ENCODE assay signal across 10 cellular contexts in genomic region chr4:102819588-102820365, GRCh38. TPM values are rescaled to one million over a fixed set of nuclear protein-coding genes. Genes with fewer than 3 reads are reported as not detected.
A peak's percentile ranks its signal among the peaks of the same experiment; 100 is the strongest.
DNase-seq lines count a peak whose midpoint lies in the region; ATAC-seq and TF ChIP-seq lines count a peak whose summit lies in the region.
"Had no signal": no experiment of that assay in that cellular context is flagged by ENCODE, and none has a peak within 500 bp of the region (broad histone marks: within the 10 kb centered on the region; RNA-seq: fewer than 3 reads in every experiment).

No MANE protein-coding gene starts in this region.

- POLR2A ChIA-PET in MCF 10A (lab: Yijun Ruan, JAX): interaction anchor here (0.7 to 5.2 kb wide), 6 partner anchors 7 to 276 kb away, joined by 3 to 153 read pairs (median 8); partner anchors contain the start of genes CISD2 and UBE2D3

- BruUV-seq in MCF 10A (replicated peaks; lab: Mats Ljungman, UMichigan): no TSS peak

- H3K9me3 ChIP-seq in breast epithelium (no peaks in the 10 kb centered on the region), ascending aorta (no peaks in the 10 kb centered on the region), subcutaneous abdominal adipose tissue (ENCODE audit: control insufficient read depth in 5 of 5, low read length in 5 of 5) (no peaks in the 10 kb centered on the region)

- intact Hi-C loops in MCF 10A (cut with micrococcal nuclease) (no loop called here), breast epithelium (cut with DNase I; ENCODE audit: low total_unique reads) (no loop called here), ascending aorta (cut with DNase I) (no loop called here), left colon (cut with DNase I, micrococcal nuclease) (loop anchor here in 1 of 2 donors (10.0 kb wide), 1 partner anchor 55 kb away; the partner anchor contains the start of gene MANBA)

- H3K36me3 ChIP-seq in breast epithelium: no peaks in the 10 kb centered on the region
- H3K36me3 ChIP-seq in ascending aorta: peaks cover 0 to 7% of the 10 kb centered on the region in 2 donors
- peaks cover 0 to 2% (median 0%) of the 10 kb centered on the region in 5 donors for H3K36me3 ChIP-seq in subcutaneous abdominal adipose tissue (ENCODE audit: control insufficient read depth in 5 of 5, insufficient read depth in 5 of 5, low read length in 5 of 5)

- no peaks in the 10 kb centered on the region for H3K9me3 Mint-ChIP-seq in MCF 10A (ENCODE audit: unreplicated experiment)

- H3K9ac ChIP-seq in subcutaneous abdominal adipose tissue (ENCODE audit: low read length in 5 of 5): peak overlapping the region in 1 of 5 donors; percentile 24

- peaks cover 0 to 39% of the 10 kb centered on the region in 2 donors for H3K4me1 ChIP-seq in breast epithelium
- H3K4me1 ChIP-seq in ascending aorta: peaks cover 13 to 69% of the 10 kb centered on the region in 2 donors
- peaks cover 14 to 90% (median 88%) of the 10 kb centered on the region in 5 donors for H3K4me1 ChIP-seq in subcutaneous abdominal adipose tissue (ENCODE audit: control insufficient read depth in 5 of 5, insufficient read depth in 5 of 5, low read length in 5 of 5)

- no peak for TF ChIP-seq POLR2A in breast epithelium (IDR thresholded peaks at IDR 0.05)

- DNase-seq in MCF 10A (ENCODE audit: unreplicated experiment): no peak
- DNase-seq in breast epithelium (ENCODE audit: low spot score in 2 of 2): no peak
- no peak for DNase-seq in ascending aorta (ENCODE audit: low spot score in 2 of 2)
- no peak for DNase-seq in left colon
- no peak for DNase-seq in GM13976 (ENCODE audit: low spot score)
- DNase-seq in substantia nigra (lab: John Stamatoyannopoulos, UW): no peak
- DNase-seq in NCI-H1436 (lab: John Stamatoyannopoulos, UW): no peak
- DNase-seq: NCI-H82 had no signal

- H3K4me3 Mint-ChIP-seq in MCF 10A (ENCODE audit: unreplicated experiment): peak overlapping the region; percentile 36

- CTCF ChIA-PET in MCF 10A (lab: Yijun Ruan, JAX): interaction anchor here (1.4 kb wide), 1 partner anchor 199 kb away, joined by 3 read pairs; no protein-coding TSS in a partner anchor

- ATAC-seq in left colon: peak; percentile 71

- peak overlapping the region in 1 of 2 donors; percentile 46 for H3K27ac ChIP-seq in breast epithelium
- peak overlapping the region in 1 of 2 donors; percentile 30 for H3K27ac ChIP-seq in ascending aorta
- peak overlapping the region; percentile 80 for H3K27ac ChIP-seq in subcutaneous abdominal adipose tissue (ENCODE audit: low read depth, low read length)
- H3K27ac ChIP-seq in substantia nigra (ENCODE audit: low read depth, low read length, poor library complexity, severe bottlenecking): no peak overlapping the region
- H3K27ac ChIP-seq: C4-2B had no signal

- no peaks in the 10 kb centered on the region for H3K27me3 Mint-ChIP-seq in MCF 10A (ENCODE audit: insufficient read depth, unreplicated experiment)

- TF ChIP-seq CTCF in MCF 10A (IDR thresholded peaks at IDR 0.05; ENCODE audit: unreplicated experiment) (no peak), breast epithelium (IDR thresholded peaks at IDR 0.05) (no peak), ascending aorta (IDR thresholded peaks at IDR 0.05) (no peak), GM13976 (IDR thresholded peaks at IDR 0.05; ENCODE audit: borderline replicate concordance, control extremely low read depth, extremely low read depth, insufficient read depth, missing control alignments) (no peak)

- H3K4me3 ChIP-seq in breast epithelium (peak overlapping the region in 1 of 3 donors; percentile 10), ascending aorta (peak overlapping the region; percentile 17 to 24), subcutaneous abdominal adipose tissue (ENCODE audit: low read depth in 1 of 5, low read length in 5 of 5) (peak overlapping the region in 1 of 5 donors; percentile 9)

- in situ Hi-C loops in GM13976 (cut with MboI; ENCODE audit: low sequenced_read_pairs, unreplicated experiment): no loop called here

- peaks cover 53% of the 10 kb centered on the region for H3K36me3 Mint-ChIP-seq in MCF 10A (ENCODE audit: insufficient read depth, unreplicated experiment)

- no peak overlapping the region for H3K27ac Mint-ChIP-seq in MCF 10A (ENCODE audit: low read depth, unreplicated experiment)

- H3K4me1 Mint-ChIP-seq in MCF 10A (ENCODE audit: insufficient read depth, unreplicated experiment): peaks cover 39% of the 10 kb centered on the region

- H3K27me3 ChIP-seq in breast epithelium (no peaks in the 10 kb centered on the region), ascending aorta (no peaks in the 10 kb centered on the region), subcutaneous abdominal adipose tissue (ENCODE audit: control insufficient read depth in 5 of 5, insufficient read depth in 4 of 5, low read length in 5 of 5) (no peaks in the 10 kb centered on the region)

RNA-seq across cellular contexts. Expression of gene UBE2D3, which starts 7.6 kb away (rescaled TPM):
- 505 and 547 TPM in 2 replicates for total RNA-seq in MCF 10A (2022)
- total RNA-seq in breast epithelium: 100 to 1,000 TPM; 374 to 405 (median 392) TPM
- 379 TPM for total RNA-seq in ascending aorta
- 100 to 1,000 TPM; 289 to 296 TPM for total RNA-seq in left colon

RNA-seq across cellular contexts. Expression of gene CISD2, which starts 49.0 kb away (rescaled TPM):
- total RNA-seq in MCF 10A (2022): 35.5 and 35.8 TPM in 2 replicates
- 10 to 100 TPM in 2 of 3 donors, 1 to 10 TPM in 1; 9.0 to 23.9 (median 17.4) TPM for total RNA-seq in breast epithelium
- total RNA-seq in ascending aorta: 10.4 TPM
- 10 to 100 TPM; 24.1 TPM for total RNA-seq in left colon

RNA-seq across cellular contexts. Expression of gene MANBA, which starts 59.0 kb away (rescaled TPM):
- total RNA-seq in MCF 10A (2022): 11.2 and 13.2 TPM in 2 replicates
- 10 to 100 TPM; 47.8 to 56.2 (median 49.8) TPM for total RNA-seq in breast epithelium
- total RNA-seq in ascending aorta: 9.7 TPM
- total RNA-seq in left colon: 10 to 100 TPM; 15.8 to 21.1 TPM
